Comparison of ENCODE assay signal across 25 cellular contexts in genomic region chr19:21668072-21668471, GRCh38.
DNase-seq lines count a peak whose midpoint lies in the region; ATAC-seq and TF ChIP-seq lines count a peak whose summit lies in the region.
"Had no signal": no experiment of that assay in that cellular context is flagged by ENCODE, and none has a peak within 500 bp of the region (broad histone marks: within the 10 kb centered on the region; RNA-seq: fewer than 3 reads in every experiment).

No MANE protein-coding gene starts in this region.

- H3K9me3 Mint-ChIP-seq in mesothelial cell of epicardium = peaks cover 40% of the 10 kb centered on the region

- no peak for DNase-seq in mesothelial cell of epicardium (ENCODE audit: low spot score in 2 of 2, unreplicated experiment in 2 of 2)
- DNase-seq: 8988T; ACHN; AML-193; BE2C; C1 segment of cervical spinal cord; Caco-2; Calu3; CD4-positive, alpha-beta memory T cell; CD4-positive, alpha-beta T cell; CD4-positive, CD25-positive, alpha-beta regulatory T cell; CD8-positive, alpha-beta memory T cell; CD8-positive, alpha-beta T cell; COR-L47; DMS 273 treated with DMSO at 0.1 percent for 48 hours; DMS153; DMS53; DMS79; DMS79 treated with DMSO at 0.1 percent for 48 hours; DND-41; EL had no signal

- H3K4me1 Mint-ChIP-seq in mesothelial cell of epicardium = peaks cover 18% of the 10 kb centered on the region
- H3K4me1 Mint-ChIP-seq: B cell; CD14-positive monocyte; CD4-positive, alpha-beta memory T cell; CD4-positive, CD25-positive, alpha-beta regulatory T cell; CD8-positive, alpha-beta memory T cell had no signal

- no peak overlapping the region for H3K4me3 Mint-ChIP-seq in mesothelial cell of epicardium
- H3K4me3 Mint-ChIP-seq: B cell; CD14-positive monocyte; CD4-positive, alpha-beta memory T cell; CD4-positive, alpha-beta T cell; CD4-positive, CD25-positive, alpha-beta regulatory T cell; CD8-positive, alpha-beta memory T cell; CD8-positive, alpha-beta T cell had no signal

- no peak for ATAC-seq in GM19035 (IDR thresholded peaks at IDR 0.05; ENCODE audit: unreplicated experiment)
- ATAC-seq: A549; CD8-positive, alpha-beta T cell had no signal

- peak overlapping the region; percentile 8 for H3K27ac Mint-ChIP-seq in mesothelial cell of epicardium
- H3K27ac Mint-ChIP-seq: B cell; CD14-positive monocyte; CD4-positive, alpha-beta memory T cell; CD4-positive, alpha-beta T cell; CD4-positive, CD25-positive, alpha-beta regulatory T cell; CD8-positive, alpha-beta memory T cell; CD8-positive, alpha-beta T cell had no signal

- no peaks in the 10 kb centered on the region for H3K36me3 Mint-ChIP-seq in mesothelial cell of epicardium
- H3K36me3 Mint-ChIP-seq: CD14-positive monocyte; CD4-positive, alpha-beta memory T cell; CD4-positive, CD25-positive, alpha-beta regulatory T cell; CD8-positive, alpha-beta T cell had no signal

- H3K27me3 Mint-ChIP-seq in mesothelial cell of epicardium (ENCODE audit: low read depth) = no peaks in the 10 kb centered on the region
- H3K27me3 Mint-ChIP-seq: CD4-positive, CD25-positive, alpha-beta regulatory T cell had no signal

- no peak for TF ChIP-seq CTCF in mesothelial cell of epicardium (IDR thresholded peaks at IDR 0.05; ENCODE audit: unreplicated experiment)
